20 cellular contexts compared by ENCODE assay signal in the genomic region with DNA sequence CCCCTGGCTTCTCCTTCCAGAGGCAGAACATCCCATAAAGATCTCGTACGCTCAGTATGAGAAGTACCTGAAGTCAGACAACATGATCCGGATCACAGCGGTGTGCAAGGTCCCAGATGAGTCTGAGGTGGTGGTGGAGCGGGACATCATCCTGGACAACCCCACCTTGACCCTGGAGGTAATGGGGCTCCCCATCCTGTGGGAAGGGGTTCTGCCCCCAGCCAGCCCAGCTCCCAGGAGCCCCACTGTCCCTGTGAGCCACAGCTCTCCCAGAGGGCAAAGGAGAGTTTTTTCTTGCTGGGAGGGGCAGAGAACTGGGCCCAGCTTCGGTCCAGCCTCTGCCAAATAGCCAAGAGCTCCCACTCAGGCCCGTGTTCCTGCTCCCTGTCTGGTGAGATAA. TPM values are rescaled to one million over a fixed set of nuclear protein-coding genes. Genes with fewer than 3 reads are reported as not detected.
DNase-seq lines count a peak whose midpoint lies in the region; TF ChIP-seq lines count a peak whose summit lies in the region.
"Had no signal": no experiment of that assay in that cellular context is flagged by ENCODE, and none has a peak within 500 bp of the region (broad histone marks: within the 10 kb centered on the region; RNA-seq: fewer than 3 reads in every experiment).

No MANE protein-coding gene starts in this region.

- peak; percentile 15 for DNase-seq in activated CD8-positive, alpha-beta memory T cell treated with anti-CD3 and anti-CD28 coated beads for 24 hours
- DNase-seq in activated CD8-positive, alpha-beta memory T cell treated with anti-CD3 and anti-CD28 coated beads, Interleukin-2, amount 50 U/mL, for 4 hours = no peak
- DNase-seq in endodermal cell = peak; percentile 14
- DNase-seq in neural progenitor cell (ENCODE audit: low spot score) = no peak
- DNase-seq in type B pancreatic cell (ENCODE audit: extremely low spot score, unreplicated experiment) = peak; percentile 43
- DNase-seq in COLO829 (ENCODE audit: low spot score) = no peak
- no peak for DNase-seq in brain microvascular endothelial cell
- DNase-seq: AML-193; Calu3; CD4-positive, alpha-beta memory T cell; DMS79 treated with DMSO at 0.1 percent for 48 hours; GF-D8; HCEC 1CT had no signal

- in situ Hi-C loops in brain microvascular endothelial cell (cut with HindIII; ENCODE audit: low pct_ligation_motif_present, low sequenced_read_pairs) = no loop called here

- 83 to 95% methylated on average over 1 to 7 of the region's 7 CpGs for WGBS in endodermal cell (ENCODE audit: insufficient coverage in 1 of 2, insufficient read length in 1 of 2), 2 experiments

- H3K4me3 Mint-ChIP-seq in endodermal cell (no peak overlapping the region), neural progenitor cell (no peak overlapping the region), type B pancreatic cell (no peak overlapping the region)
- H3K4me3 Mint-ChIP-seq: CD14-positive monocyte; CD4-positive, alpha-beta memory T cell; GM23338 had no signal

- H3K36me3 ChIP-seq in endodermal cell (ENCODE audit: control insufficient read depth, insufficient read depth, low read length) (no peaks in the 10 kb centered on the region), neural progenitor cell (no peaks in the 10 kb centered on the region), brain microvascular endothelial cell (replicated peaks) (no peaks in the 10 kb centered on the region)
- H3K36me3 ChIP-seq: BLaER1 had no signal

- TF ChIP-seq CTCF in endodermal cell (conservative IDR thresholded peaks at IDR 0.05) = no peak
- no peak for TF ChIP-seq CTCF in neural progenitor cell (IDR thresholded peaks at IDR 0.05)
- TF ChIP-seq CTCF in type B pancreatic cell (conservative IDR thresholded peaks at IDR 0.05) = no peak
- no peak for TF ChIP-seq CTCF in brain microvascular endothelial cell (IDR thresholded peaks at IDR 0.05; ENCODE audit: low read depth, low read length, missing control alignments)

- no peak overlapping the region for H2AFZ ChIP-seq in neural progenitor cell (replicated peaks)
- H2AFZ ChIP-seq: GM23338 had no signal

- H3F3A ChIP-seq in neural progenitor cell (ENCODE audit: low read depth) = no peaks in the 10 kb centered on the region

- H3K27me3 ChIP-seq in endodermal cell (ENCODE audit: control insufficient read depth, insufficient read depth, low read length, poor library complexity, severe bottlenecking) = no peaks in the 10 kb centered on the region
- H3K27me3 ChIP-seq in neural progenitor cell = no peaks in the 10 kb centered on the region
- no peaks in the 10 kb centered on the region for H3K27me3 ChIP-seq in brain microvascular endothelial cell (replicated peaks)
- H3K27me3 ChIP-seq: BLaER1 had no signal

- H3K27me3 Mint-ChIP-seq in endodermal cell (ENCODE audit: insufficient read depth) = peaks cover 5% of the 10 kb centered on the region
- H3K27me3 Mint-ChIP-seq in neural progenitor cell (ENCODE audit: insufficient read depth, low read depth) = peaks cover 6% of the 10 kb centered on the region
- peaks cover 8% of the 10 kb centered on the region for H3K27me3 Mint-ChIP-seq in type B pancreatic cell

- H3K27ac ChIP-seq in endodermal cell (ENCODE audit: low read depth, low read length) (no peak overlapping the region), neural progenitor cell (no peak overlapping the region), brain microvascular endothelial cell (no peak overlapping the region)
- H3K27ac ChIP-seq: 22Rv1, A549, BLaER1, HL-60 had no signal

- H3K27ac Mint-ChIP-seq in endodermal cell (no peak overlapping the region), neural progenitor cell (peak overlapping the region; percentile 92), type B pancreatic cell (no peak overlapping the region)
- H3K27ac Mint-ChIP-seq: CD14-positive monocyte; CD4-positive, alpha-beta memory T cell; GM23338 had no signal

- H3K4me1 Mint-ChIP-seq in endodermal cell (peaks cover 4% of the 10 kb centered on the region), neural progenitor cell (peaks cover 2% of the 10 kb centered on the region), type B pancreatic cell (ENCODE audit: unreplicated experiment) (peaks cover under 1% of the 10 kb centered on the region)
- H3K4me1 Mint-ChIP-seq: CD4-positive, alpha-beta memory T cell had no signal

- no peak overlapping the region for H3K4me2 ChIP-seq in neural progenitor cell
- H3K4me2 ChIP-seq: A549, BLaER1, GM23338 had no signal

- H3K9me3 ChIP-seq in endodermal cell (ENCODE audit: control insufficient read depth, low read length) (no peaks in the 10 kb centered on the region), neural progenitor cell (ENCODE audit: low read depth) (no peaks in the 10 kb centered on the region)
- H3K9me3 ChIP-seq: A549, BLaER1 had no signal

- H3K36me3 Mint-ChIP-seq in endodermal cell (ENCODE audit: low read depth) (no peaks in the 10 kb centered on the region), neural progenitor cell (no peaks in the 10 kb centered on the region), type B pancreatic cell (no peaks in the 10 kb centered on the region)
- H3K36me3 Mint-ChIP-seq: CD14-positive monocyte; CD4-positive, alpha-beta memory T cell had no signal

- H3K4me3 ChIP-seq in endodermal cell (ENCODE audit: low read length) = no peak overlapping the region
- H3K4me3 ChIP-seq in neural progenitor cell = no peak overlapping the region
- no peak overlapping the region for H3K4me3 ChIP-seq in brain microvascular endothelial cell (ENCODE audit: low read depth, low read length)
- H3K4me3 ChIP-seq: A549, BLaER1, GM23338 had no signal

- no peaks in the 10 kb centered on the region for H3K79me2 ChIP-seq in neural progenitor cell (ENCODE audit: low read depth)

- no peaks in the 10 kb centered on the region for H4K20me1 ChIP-seq in neural progenitor cell (ENCODE audit: low read depth)
- H4K20me1 ChIP-seq: BLaER1 had no signal

- H3K9ac ChIP-seq in endodermal cell (ENCODE audit: extremely low read depth, low read length, poor library complexity, severe bottlenecking) = no peak overlapping the region
- H3K9ac ChIP-seq in neural progenitor cell = no peak overlapping the region
- H3K9ac ChIP-seq: BLaER1 had no signal

- H3K9me3 Mint-ChIP-seq in endodermal cell (no peaks in the 10 kb centered on the region), neural progenitor cell (no peaks in the 10 kb centered on the region), type B pancreatic cell (no peaks in the 10 kb centered on the region)
- H3K9me3 Mint-ChIP-seq: CD4-positive, alpha-beta memory T cell; GM23338 had no signal

- H3K4me1 ChIP-seq in endodermal cell (ENCODE audit: control insufficient read depth, insufficient read depth, low read length) = peaks cover 2% of the 10 kb centered on the region
- H3K4me1 ChIP-seq in neural progenitor cell = no peaks in the 10 kb centered on the region
- H3K4me1 ChIP-seq: A549 had no signal

RNA-seq across cellular contexts. Expression of a gene that starts 39.3 kb away (rescaled TPM):
- total RNA-seq in endodermal cell (under 1 TPM; 0.29 to 0.38 TPM), neural progenitor cell (ENCODE audit: low replicate concordance) (0.31 TPM in 1 of 2 replicates, not detected in the other), type B pancreatic cell (ENCODE audit: low replicate concordance) (1.4 and 1.5 TPM in 2 replicates)
- polyA plus RNA-seq in endodermal cell (2013, experiment 1 of 2) = not detected
- polyA plus RNA-seq in endodermal cell (2013, experiment 2 of 2) = 0.21 TPM
- total RNA-seq: Calu3; CD4-positive, alpha-beta memory T cell; GM23338; HT1080 had no signal
- polyA plus RNA-seq: CD14-positive monocyte; CD4-positive, alpha-beta memory T cell had no signal

RNA-seq across cellular contexts. Expression of a gene that starts 45.6 kb away (rescaled TPM):
- total RNA-seq in endodermal cell (not detected), neural progenitor cell (ENCODE audit: low replicate concordance) (not detected in 2 replicates), type B pancreatic cell (ENCODE audit: low replicate concordance) (not detected in 2 replicates)
- polyA plus RNA-seq in endodermal cell (2013, experiment 1 of 2) = not detected
- not detected for polyA plus RNA-seq in endodermal cell (2013, experiment 2 of 2)
- total RNA-seq: Calu3; CD4-positive, alpha-beta memory T cell; GM23338; HT1080 had no signal
- polyA plus RNA-seq: A549; CD14-positive monocyte; CD4-positive, alpha-beta memory T cell; GM23338 had no signal

Comparison
In these comparisons a context has a peak if more than half of its experiments do, and no peak if none do; other contexts are left out.
1. DNase-seq: peak in activated CD8-positive, alpha-beta memory T cell treated with anti-CD3 and anti-CD28 coated beads for 24 hours (single experiment), endodermal cell (single experiment) and type B pancreatic cell (single experiment); none in activated CD8-positive, alpha-beta memory T cell treated with anti-CD3 and anti-CD28 coated beads, Interleukin-2, amount 50 U/mL, for 4 hours (single experiment), neural progenitor cell (single experiment), COLO829 (single experiment) and brain microvascular endothelial cell (single experiment).